Comparison of ENCODE assay signal across 8 cellular contexts in genomic region chr22:22342697-22343602, GRCh38.
DNase-seq lines count a peak whose midpoint lies in the region; ATAC-seq, FAIRE-seq and TF ChIP-seq lines count a peak whose summit lies in the region.

No MANE protein-coding gene starts in this region.

- no peak for ATAC-seq in GM21381 (IDR thresholded peaks at IDR 0.05; ENCODE audit: unreplicated experiment)

- H3K36me3 ChIP-seq in neutrophil: no peaks in the 10 kb centered on the region
- H3K36me3 ChIP-seq in uterus: no peaks in the 10 kb centered on the region

- TF ChIP-seq POLR2A in erythroblast (IDR thresholded peaks at IDR 0.05; ENCODE audit: low read length) (no peak), uterus (IDR thresholded peaks at IDR 0.05) (no peak)

- H3K27ac ChIP-seq in 22Rv1 (no peak overlapping the region), neutrophil (peak overlapping the region; percentile 42), uterus (no peak overlapping the region)

- intact Hi-C loops in uterus (cut with DNase I; ENCODE audit: low total_unique reads): no loop called here

- H3K4me1 ChIP-seq in neutrophil (ENCODE audit: control insufficient read depth in 1 of 2, insufficient read depth in 1 of 2, low read depth in 1 of 2, low read length in 1 of 2): peaks cover 14 to 20% of the 10 kb centered on the region in 2 experiments
- H3K4me1 ChIP-seq in uterus: no peaks in the 10 kb centered on the region

- no peaks in the 10 kb centered on the region for H3K9me3 ChIP-seq in neutrophil
- no peaks in the 10 kb centered on the region for H3K9me3 ChIP-seq in uterus

- peak; percentile 86 for FAIRE-seq in GM18507 (lab: Jason Lieb, UNC)

- H3K27me3 ChIP-seq in neutrophil (peaks cover 4% of the 10 kb centered on the region), uterus (no peaks in the 10 kb centered on the region)

- no peak overlapping the region for H3K4me3 ChIP-seq in neutrophil (ENCODE audit: low read depth in 1 of 2, low read length in 1 of 2)
- no peak overlapping the region for H3K4me3 ChIP-seq in uterus

- TF ChIP-seq CTCF in 22Rv1 (IDR thresholded peaks at IDR 0.05) (peak; percentile 93), neutrophil (IDR thresholded peaks at IDR 0.05) (peak; percentile 83), uterus (IDR thresholded peaks at IDR 0.05) (peak; percentile 5 to 45 (median 20))

- peak; percentile 59 for DNase-seq in GM18507 (ENCODE audit: extremely low spot score, insufficient read length, low read depth)
- peak; percentile 43 for DNase-seq in NCI-H510A treated with DMSO at 0.1 percent for 48 hours (lab: John Stamatoyannopoulos, UW)
- peak; percentile 10 for DNase-seq in activated CD8-positive, alpha-beta memory T cell treated with anti-CD3 and anti-CD28 coated beads, Interleukin-2, amount 50 U/mL, for 1 hour (ENCODE audit: extremely low read depth)
- peak; percentile 30 to 64 for DNase-seq in erythroblast (lab: John Stamatoyannopoulos, UW)
- no peak for DNase-seq in uterus

Comparison
In these comparisons a context has a peak if more than half of its experiments do, and no peak if none do; other contexts are left out.
1. CTCF ChIP-seq: peak in every context shown above with its lines; median percentile 93 in 22Rv1; 83 in neutrophil; 20 in uterus.
2. DNase-seq: peak in GM18507 (single experiment), NCI-H510A treated with DMSO at 0.1 percent for 48 hours (single experiment), activated CD8-positive, alpha-beta memory T cell treated with anti-CD3 and anti-CD28 coated beads, Interleukin-2, amount 50 U/mL, for 1 hour (single experiment) and erythroblast (2 of 2); none in uterus (0 of 2).